19 cellular contexts compared by ENCODE assay signal in genomic region chr3:37876279-37876678, GRCh38. TPM values are rescaled to one million over a fixed set of nuclear protein-coding genes. Genes with fewer than 3 reads are reported as not detected.
DNase-seq lines count a peak whose midpoint lies in the region; ATAC-seq, FAIRE-seq and TF ChIP-seq lines count a peak whose summit lies in the region.
"Had no signal": no experiment of that assay in that cellular context is flagged by ENCODE, and none has a peak within 500 bp of the region (broad histone marks: within the 10 kb centered on the region; RNA-seq: fewer than 3 reads in every experiment).

No MANE protein-coding gene starts in this region.

- H3K9me3 ChIP-seq in HepG2 (ENCODE audit: low read length) (peaks cover 4% of the 10 kb centered on the region; the same call in 1 of the 2 replicates), right lobe of liver (no peaks in the 10 kb centered on the region), K562 (replicated peaks; ENCODE audit: control insufficient read depth, insufficient read depth, low read depth, low read length) (no peaks in the 10 kb centered on the region)
- H3K9me3 ChIP-seq: BE2C had no signal

- H3K9ac ChIP-seq in HepG2 (ENCODE audit: insufficient read depth, low read depth, low read length) (no peak overlapping the region), K562 (ENCODE audit: insufficient read depth in 1 of 2, low read depth in 2 of 2, low read length in 2 of 2) (no peak overlapping the region)
- H3K9ac ChIP-seq: BLaER1 had no signal

- TF ChIP-seq EP300 in HepG2 (IDR thresholded peaks at IDR 0.05; ENCODE audit: low read depth in 2 of 2, low read length in 2 of 2) (no peak), HepG2 (CRISPR knock-in tag; IDR thresholded peaks at IDR 0.05; ENCODE audit: borderline replicate concordance) (no peak), K562 (IDR thresholded peaks at IDR 0.05; ENCODE audit: low read length) (no peak)

- H3K9me1 ChIP-seq in K562 (ENCODE audit: control insufficient read depth, insufficient read depth, low read length) = no peaks in the 10 kb centered on the region

- H3K27ac ChIP-seq in HepG2 (ENCODE audit: extremely low read length, insufficient read depth, low read length) (no peak overlapping the region), right lobe of liver (no peak overlapping the region), K562 (ENCODE audit: extremely low read depth, low read depth, low read length) (no peak overlapping the region)
- H3K27ac ChIP-seq: 22Rv1, BLaER1 had no signal

- TF ChIP-seq POLR2A in HepG2 (IDR thresholded peaks at IDR 0.05; ENCODE audit: insufficient read depth in 1 of 2, low read depth in 2 of 2, low read length in 2 of 2) (no peak), right lobe of liver (IDR thresholded peaks at IDR 0.05) (no peak), K562 (conservative IDR thresholded peaks at IDR 0.05) (no peak)

- H3K79me2 ChIP-seq in HepG2 (ENCODE audit: insufficient read depth, low read length) (peaks cover 97% of the 10 kb centered on the region), K562 (ENCODE audit: control insufficient read depth, insufficient read depth, low read length) (no peaks in the 10 kb centered on the region)

- BruUV-seq in HepG2 (replicated peaks; lab: Mats Ljungman, UMichigan) (no TSS peak), K562 (replicated peaks; lab: Mats Ljungman, UMichigan) (no TSS peak)

- H3K4me1 ChIP-seq in HepG2 (ENCODE audit: insufficient read depth, low read length) (peaks cover 24% of the 10 kb centered on the region; the same call in 1 of the 2 replicates), right lobe of liver (no peaks in the 10 kb centered on the region), K562 (replicated peaks in 1 of 2; ENCODE audit: control insufficient read depth in 2 of 2, insufficient read depth in 2 of 2, low read length in 2 of 2) (no peaks in the 10 kb centered on the region)
- H3K4me1 ChIP-seq: BE2C, BLaER1 had no signal

- CTCF ChIA-PET in HepG2 (lab: Yijun Ruan, JAX; ENCODE audit: low intra/inter-chr PET ratio, low total read pairs) = no interaction called here
- CTCF ChIA-PET in K562 (lab: Yijun Ruan, JAX; ENCODE audit: low intra/inter-chr PET ratio) = no interaction called here

- intact Hi-C loops in HepG2 (cut with micrococcal nuclease; ENCODE audit: unreplicated experiment) = no loop called here
- intact Hi-C loops in right lobe of liver (cut with DNase I) = no loop called here
- intact Hi-C loops in K562 (cut with micrococcal nuclease) = no loop called here

- H3K4me3 ChIP-seq in HepG2 (replicated peaks in 1 of 3; ENCODE audit: insufficient read depth in 1 of 3, low read depth in 2 of 3, low read length in 3 of 3) (no peak overlapping the region), right lobe of liver (no peak overlapping the region), K562 (no peak overlapping the region)
- H3K4me3 ChIP-seq: BLaER1 had no signal

- in situ Hi-C loops in HepG2 (cut with HindIII; ENCODE audit: extremely low pct_ligation_motif_present, low pct_unique_long_range_greater_than_20kb) = no loop called here
- in situ Hi-C loops in K562 (cut with MboI) = no loop called here

- TF ChIP-seq RAD21 in HepG2 (CRISPR knock-in tag; IDR thresholded peaks at IDR 0.05) = no peak
- TF ChIP-seq RAD21 in K562 (CRISPR knock-in tag; conservative IDR thresholded peaks at IDR 0.05 in 1 of 2, IDR thresholded peaks at IDR 0.05 in 1 of 2) = no peak

- peaks cover 73% of the 10 kb centered on the region for H4K20me1 ChIP-seq in HepG2 (ENCODE audit: insufficient read depth, low read length)
- no peaks in the 10 kb centered on the region for H4K20me1 ChIP-seq in K562 (replicated peaks; ENCODE audit: control insufficient read depth, insufficient read depth, low read length)
- H4K20me1 ChIP-seq: BLaER1 had no signal

- H3K27me3 ChIP-seq in HepG2 (ENCODE audit: control insufficient read depth in 1 of 2, insufficient read depth in 2 of 2, low read length in 2 of 2) = no peaks in the 10 kb centered on the region
- no peaks in the 10 kb centered on the region for H3K27me3 ChIP-seq in right lobe of liver
- no peaks in the 10 kb centered on the region for H3K27me3 ChIP-seq in K562 (ENCODE audit: control insufficient read depth in 2 of 2, insufficient read depth in 2 of 2, low read length in 2 of 2)
- H3K27me3 ChIP-seq: BE2C, BLaER1 had no signal

- ATAC-seq in HepG2 (no peak), right lobe of liver (no peak), K562 (no peak)

- H2AFZ ChIP-seq in HepG2 (ENCODE audit: low read length) = no peak overlapping the region
- no peak overlapping the region for H2AFZ ChIP-seq in K562 (ENCODE audit: low read depth, low read length)

- DNase-seq in HepG2 (ENCODE audit: low spot score) (no peak), right lobe of liver (no peak), K562 (ENCODE audit: extremely low read depth in 1 of 4, low spot score in 3 of 4) (no peak), HuH-7.5 (ENCODE audit: low spot score) (no peak)
- DNase-seq in activated CD4-positive, CD25-positive, alpha-beta regulatory T cell treated with anti-CD3 and anti-CD28 coated beads, Interleukin-2, amount 50 U/mL, for 72 hours = no peak
- DNase-seq: ACHN; BE2C; C1 segment of cervical spinal cord; CD4-positive, alpha-beta memory T cell; CD4-positive, CD25-positive, alpha-beta regulatory T cell; CD8-positive, alpha-beta memory T cell; COR-L47; DMS79 treated with DMSO at 0.1 percent for 48 hours; GF-D8 had no signal

- POLR2A ChIA-PET in HepG2 (lab: Yijun Ruan, JAX) = no interaction called here
- POLR2A ChIA-PET in K562 (lab: Yijun Ruan, JAX) = no interaction called here

- no peak for TF ChIP-seq CTCF in HepG2 (CRISPR knock-in tag; IDR thresholded peaks at IDR 0.05)
- no peak for TF ChIP-seq CTCF in right lobe of liver (IDR thresholded peaks at IDR 0.05)
- no peak for TF ChIP-seq CTCF in K562 (IDR thresholded peaks at IDR 0.05 in 2 of 3, conservative IDR thresholded peaks at IDR 0.05 in 1 of 3; ENCODE audit: insufficient read depth in 2 of 3, low read depth in 1 of 3, low read length in 3 of 3)

- no peak for FAIRE-seq in HepG2 (lab: Jason Lieb, UNC)
- no peak for FAIRE-seq in K562 (lab: Jason Lieb, UNC)
- FAIRE-seq: G401.6, GM12891, GM19239 had no signal

- H3K36me3 ChIP-seq in HepG2 (replicated peaks in 1 of 2; ENCODE audit: control insufficient read depth in 1 of 2, insufficient read depth in 2 of 2, low read length in 2 of 2) (peaks cover 0 to 8% of the 10 kb centered on the region in 2 experiments; a peak in 2 of 5 replicates), right lobe of liver (no peaks in the 10 kb centered on the region), K562 (ENCODE audit: control insufficient read depth, insufficient read depth, low read length) (no peaks in the 10 kb centered on the region)
- H3K36me3 ChIP-seq: BE2C, BLaER1 had no signal

- H3K4me2 ChIP-seq in HepG2 (ENCODE audit: low read depth, low read length) (no peak overlapping the region), K562 (ENCODE audit: insufficient read depth, low read length) (no peak overlapping the region)
- H3K4me2 ChIP-seq: BLaER1 had no signal

TF ChIP-seq in HepG2, 621 proteins besides CTCF, POLR2A, EP300 and RAD21 (continues in another document):
- TF ChIP-seq ZFP36 (IDR thresholded peaks at IDR 0.05; ENCODE audit: borderline replicate concordance, low read depth, low read length, partially characterized antibody) = peak; percentile 40

TF ChIP-seq in K562, 482 proteins besides CTCF, POLR2A, EP300 and RAD21 (continues in another document):
- TF ChIP-seq SUPT5H (IDR thresholded peaks at IDR 0.05) = no peak

RNA-seq across cellular contexts. Expression of gene CTDSPL, which starts 14.6 kb away (rescaled TPM):
- total RNA-seq in HepG2 (2016; rRNA removed; fragmentation: Illumina TruSeq; extraction: Trizol) (25.0 and 26.1 TPM in 2 replicates), right lobe of liver (10 to 100 TPM; 14.9 to 22.8 (median 18.0) TPM), K562 (2014; rRNA removed) (7.6 and 8.4 TPM in 2 replicates), K562 (2014; rRNA removed; fragmentation: Illumina TruSeq; extraction: Trizol) (12.0 and 12.6 TPM in 2 replicates), K562 (2015; rRNA removed; fragmentation: Illumina TruSeq; extraction: Trizol) (11.3 and 11.9 TPM in 2 replicates), K562 (2021) (17.9 and 19.5 TPM in 2 replicates)
- 24.7 and 25.0 TPM in 2 replicates for total RNA-seq in HepG2 (2016; cell fraction: cytosol; rRNA removed; fragmentation: Illumina TruSeq; extraction: Trizol; ENCODE audit: low read depth)
- 25.6 and 26.1 TPM in 2 replicates for total RNA-seq in HepG2 (2016; cell fraction: insoluble cytoplasmic fraction; rRNA removed; fragmentation: Illumina TruSeq; extraction: Trizol)
- 46.3 and 52.2 TPM in 2 replicates for total RNA-seq in HepG2 (2016; cell fraction: membrane; rRNA removed; fragmentation: Illumina TruSeq; extraction: Trizol)
- 16.9 and 19.3 TPM in 2 replicates for total RNA-seq in HepG2 (2016; cell fraction: nucleus; rRNA removed; fragmentation: Illumina TruSeq; extraction: Trizol)
- polyA plus RNA-seq in HepG2 (2011; rRNA removed) (95.3 and 142 TPM in 2 replicates), K562 (2011; rRNA removed) (10.5 and 19.3 TPM in 2 replicates), K562 (2014; fragmentation: Illumina TruSeq; extraction: Trizol) (14.2 and 14.4 TPM in 2 replicates), K562 (2014; fragmentation: Nextera tagmentation; extraction: Ambion mirVana) (1 to 10 TPM; 5.1 to 5.8 TPM), K562 (2014; rRNA removed) (8.8 and 8.9 TPM in 2 replicates)
- 86.6 and 103 TPM in 2 replicates for polyA plus RNA-seq in HepG2 (2011; cell fraction: cytosol; rRNA removed)
- 70.8 and 101 TPM in 2 replicates for polyA plus RNA-seq in HepG2 (2011; cell fraction: nucleus; rRNA removed)
- polyA plus RNA-seq in HepG2 (2012) = 66.4 and 82.0 TPM in 2 replicates
- 38.5 and 43.8 TPM in 2 replicates for polyA plus RNA-seq in HepG2 (2016; cell fraction: cytosol; fragmentation: Illumina TruSeq; extraction: Trizol; ENCODE audit: low read depth)
- 24.8 and 29.3 TPM in 2 replicates for polyA plus RNA-seq in HepG2 (2016; cell fraction: insoluble cytoplasmic fraction; fragmentation: Illumina TruSeq; extraction: Trizol; ENCODE audit: low read depth)
- polyA plus RNA-seq in HepG2 (2016; cell fraction: membrane; fragmentation: Illumina TruSeq; extraction: Trizol; ENCODE audit: low read depth) = 47.5 and 48.6 TPM in 2 replicates
- polyA plus RNA-seq in HepG2 (2016; cell fraction: nucleus; fragmentation: Illumina TruSeq; extraction: Trizol; ENCODE audit: insufficient read depth, low read depth) = 19.3 and 20.6 TPM in 2 replicates
- 46.8 and 257 TPM in 2 replicates for polyA minus RNA-seq in HepG2 (2011; rRNA and poly(A)+ RNA removed; ENCODE audit: low replicate concordance)
- polyA minus RNA-seq in HepG2 (2011; cell fraction: cytosol; rRNA and poly(A)+ RNA removed) = 69.6 and 74.0 TPM in 2 replicates
- polyA minus RNA-seq in HepG2 (2011; cell fraction: nucleus; rRNA and poly(A)+ RNA removed) = 65.3 and 65.5 TPM in 2 replicates
- total RNA-seq in K562 (2011; cell fraction: chromatin; rRNA removed; ENCODE audit: low replicate concordance) = 6.2 and 9.3 TPM in 2 replicates
- 5.0 and 5.5 TPM in 2 replicates for total RNA-seq in K562 (2011; cell fraction: nucleolus; rRNA removed)
- total RNA-seq in K562 (2011; cell fraction: nucleoplasm; rRNA removed) = 7.6 and 10.7 TPM in 2 replicates
- 10.3 and 11.4 TPM in 2 replicates for polyA plus RNA-seq in K562 (2011; cell fraction: cytosol; rRNA removed)
- 11.8 and 15.8 TPM in 2 replicates for polyA plus RNA-seq in K562 (2011; cell fraction: nucleus; rRNA removed)
- polyA plus RNA-seq in K562 (2012) = 17.8 and 20.7 TPM in 2 replicates
- polyA minus RNA-seq in K562 (2011; rRNA and poly(A)+ RNA removed) = 11.9 and 16.8 TPM in 2 replicates
- 8.1 and 11.4 TPM in 2 replicates for polyA minus RNA-seq in K562 (2011; cell fraction: cytosol; rRNA and poly(A)+ RNA removed)
- polyA minus RNA-seq in K562 (2011; cell fraction: nucleus; rRNA and poly(A)+ RNA removed) = 2.3 and 3.8 TPM in 2 replicates
- polyA plus RNA-seq: CD8-positive, alpha-beta memory T cell had no signal

Comparison
In these comparisons a context has a peak if more than half of its experiments do, and no peak if none do; other contexts are left out.
1. Of the 241 proteins assayed by ChIP-seq in both HepG2 and K562: peak only in HepG2: none; only in K562: ZNF407; in both: ZFP36; in neither: 239.